In the genomic region with DNA sequence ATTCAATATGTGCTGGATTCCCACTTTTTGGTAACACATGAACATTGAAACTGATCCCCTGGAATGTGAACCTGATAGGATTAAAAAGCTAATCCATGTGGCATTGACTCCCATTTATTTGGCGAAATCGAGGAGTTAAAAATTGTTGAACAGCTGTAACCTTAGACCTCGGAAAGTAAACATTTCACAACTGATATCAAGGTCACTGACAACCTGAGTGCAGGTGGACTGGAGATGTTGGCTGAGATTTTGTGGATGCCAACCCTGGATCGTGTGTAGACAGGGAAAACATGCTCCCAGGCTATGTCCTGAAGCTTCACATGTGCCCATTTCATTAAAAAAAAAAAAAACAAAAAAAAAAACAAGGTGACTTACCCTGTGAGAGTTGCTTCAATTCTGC, we compare ENCODE assay signal across 2 cellular contexts.
TF ChIP-seq lines count a peak whose summit lies in the region.

No MANE protein-coding gene starts in this region.

TF ChIP-seq in liver, 16 proteins besides CTCF, POLR2A, EP300 and RAD21 (continued from another document):
- TF ChIP-seq HNF4A (conservative IDR thresholded peaks at IDR 0.05) (peak; percentile 91 to 93), MAX (IDR thresholded peaks at IDR 0.05) (peak; percentile 94), FOXA2 (IDR thresholded peaks at IDR 0.05) (peak; percentile 91), REST (IDR thresholded peaks at IDR 0.05) (peak; percentile 31), TAF1 (conservative IDR thresholded peaks at IDR 0.05) (no peak), YY1 (IDR thresholded peaks at IDR 0.05) (peak; percentile 81), NR2F2 (IDR thresholded peaks at IDR 0.05) (peak; percentile 86), RXRA (IDR thresholded peaks at IDR 0.05) (peak; percentile 94 to 97)
- TF ChIP-seq, protein P1, sequence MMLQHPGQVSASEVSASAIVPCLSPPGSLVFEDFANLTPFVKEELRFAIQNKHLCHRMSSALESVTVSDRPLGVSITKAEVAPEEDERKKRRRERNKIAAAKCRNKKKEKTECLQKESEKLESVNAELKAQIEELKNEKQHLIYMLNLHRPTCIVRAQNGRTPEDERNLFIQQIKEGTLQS (IDR thresholded peaks at IDR 0.05) = no peak

TF ChIP-seq in HepG2, 621 proteins besides CTCF, POLR2A, EP300 and RAD21 (continued from another document):
- TF ChIP-seq PRDM15 (CRISPR knock-in tag; IDR thresholded peaks at IDR 0.05) = no peak
- no peak for TF ChIP-seq YY1 (IDR thresholded peaks at IDR 0.05; ENCODE audit: insufficient read depth, insufficient replicate concordance, low read depth, low read length)
- TF ChIP-seq FLYWCH1 (CRISPR knock-in tag; IDR thresholded peaks at IDR 0.05) = no peak
- no peak for TF ChIP-seq ZNF337 (CRISPR knock-in tag; IDR thresholded peaks at IDR 0.05; ENCODE audit: borderline replicate concordance, low read depth)
TF ChIP-seq in HepG2: peak in this region for 0.
